ENCODE assay signal across 2 cellular contexts in the genomic region with DNA sequence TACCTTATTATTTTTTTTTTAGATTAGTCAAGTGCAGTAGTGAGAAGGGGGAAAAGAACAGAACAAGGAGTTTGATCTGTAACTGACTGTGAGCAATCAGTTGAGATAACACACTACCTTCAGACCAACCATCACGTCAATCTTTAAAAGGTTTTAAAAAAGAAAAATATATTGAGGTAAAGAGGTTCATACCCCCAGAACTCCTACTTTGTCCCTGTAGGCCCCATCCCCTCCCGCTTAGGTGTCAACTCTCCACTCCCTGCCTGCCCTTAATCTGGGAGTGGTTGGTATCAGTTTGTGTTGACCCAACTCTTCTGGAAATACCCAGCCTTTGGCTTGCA.
TF ChIP-seq lines count a peak whose summit lies in the region.

No MANE protein-coding gene starts in this region.

TF ChIP-seq in SK-N-SH, 30 proteins besides CTCF, POLR2A, EP300 and RAD21:
- TF ChIP-seq TAF1 (IDR thresholded peaks at IDR 0.05; ENCODE audit: borderline replicate concordance, low read depth, low read length) (no peak), RCOR1 (IDR thresholded peaks at IDR 0.05; ENCODE audit: low read length) (no peak), JUND (IDR thresholded peaks at IDR 0.05) (no peak), RXRA (IDR thresholded peaks at IDR 0.05; ENCODE audit: borderline replicate concordance, low read depth) (no peak), RFX5 (IDR thresholded peaks at IDR 0.05; ENCODE audit: low read length) (no peak), POLR2AphosphoS5 (IDR thresholded peaks at IDR 0.05; ENCODE audit: low read depth, low read length) (no peak)

TF ChIP-seq in SK-N-SH treated with all-trans-retinoic acid at 6 μM for 48 hours, 23 proteins besides CTCF, POLR2A, EP300 and RAD21:
- TF ChIP-seq POU6F1 (CRISPR knock-in tag; IDR thresholded peaks at IDR 0.05; ENCODE audit: borderline replicate concordance, low read depth), result no peak
- no peak for TF ChIP-seq PPARA (CRISPR knock-in tag; IDR thresholded peaks at IDR 0.05; ENCODE audit: borderline replicate concordance)
- no peak for TF ChIP-seq ZNF8 (CRISPR knock-in tag; IDR thresholded peaks at IDR 0.05)
